Comparison of ENCODE assay signal across 8 cellular contexts in the genomic region with DNA sequence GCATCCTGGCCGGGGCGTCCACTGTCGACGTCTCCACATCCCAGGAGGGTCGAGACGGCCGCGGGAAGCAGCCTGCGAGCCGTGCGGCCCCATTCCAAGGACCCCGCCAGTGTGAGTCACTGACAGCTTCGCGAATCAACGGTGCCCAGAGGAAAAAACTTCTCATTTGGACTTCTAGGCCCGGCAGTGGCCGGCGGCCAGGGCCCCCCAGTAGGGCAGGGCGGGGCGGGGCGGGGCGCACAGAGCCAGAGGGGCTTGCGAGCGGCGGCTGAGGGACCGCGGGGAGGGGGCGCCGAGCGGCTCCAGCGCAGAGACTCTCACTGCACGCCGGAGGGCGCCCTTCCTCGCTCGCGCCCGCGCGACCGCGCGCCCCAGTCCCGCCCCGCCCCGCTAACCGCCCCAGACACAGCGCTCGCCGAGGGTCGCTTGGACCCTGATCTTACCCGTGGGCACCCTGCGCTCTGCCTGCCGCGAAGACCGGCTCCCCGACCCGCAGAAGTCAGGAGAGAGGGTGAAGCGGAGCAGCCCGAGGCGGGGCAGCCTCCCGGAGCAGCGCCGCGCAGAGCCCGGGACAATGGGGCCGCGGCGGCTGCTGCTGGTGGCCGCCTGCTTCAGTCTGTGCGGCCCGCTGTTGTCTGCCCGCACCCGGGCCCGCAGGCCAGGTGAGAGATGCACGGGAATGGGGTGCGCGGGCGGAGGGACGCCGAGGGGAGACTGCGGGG. TPM values are rescaled to one million over a fixed set of nuclear protein-coding genes. Genes with fewer than 3 reads are reported as not detected.
A peak's percentile ranks its signal among the peaks of the same experiment; 100 is the strongest.
DNase-seq lines count a peak whose midpoint lies in the region; ATAC-seq, FAIRE-seq and TF ChIP-seq lines count a peak whose summit lies in the region.

A gene (plus strand): TSS at position 393 of the 722 bp plus-strand sequence. CDS start 182 bp downstream, at position 575.

- no peak for TF ChIP-seq POLR2A in right lobe of liver (IDR thresholded peaks at IDR 0.05)

- peak; percentile 77 to 89 (median 88) for ATAC-seq in right lobe of liver

- 0% methylated on average over 5 of the region's 82 CpGs for WGBS in right lobe of liver (ENCODE audit: insufficient coverage, low coverage, low lambda C conversion rate, missing lambda C conversion rate)

- TF ChIP-seq CTCF in dorsolateral prefrontal cortex (IDR thresholded peaks at IDR 0.05 in 54 of 56, conservative IDR thresholded peaks at IDR 0.05 in 2 of 56; ENCODE audit: low read depth in 1 of 56, partially characterized antibody in 56 of 56) (peak in 39 of 56 donors; percentile 13 to 55 (median 29)), right lobe of liver (IDR thresholded peaks at IDR 0.05) (peak; percentile 27 to 54 (median 50))

- H3K4me1 ChIP-seq in right lobe of liver = peaks cover 0 to 7% (median 0%) of the 10 kb centered on the region in 4 donors

- H3K27me3 ChIP-seq in MG63 (no peaks in the 10 kb centered on the region), dorsolateral prefrontal cortex (peaks cover 0 to 62% (median 25%) of the 10 kb centered on the region in 45 donors), right lobe of liver (no peaks in the 10 kb centered on the region)

- H3K27ac ChIP-seq in dorsolateral prefrontal cortex (no peak within 1 kb of the TSS), right lobe of liver (peak within 1 kb of the TSS; percentile 47 to 79 (median 56))

- peak; percentile 47 for FAIRE-seq in G401.6 (lab: Jason Lieb, UNC)

- no peaks in the 10 kb centered on the region for H3K9me3 ChIP-seq in MG63
- no peaks in the 10 kb centered on the region for H3K9me3 ChIP-seq in right lobe of liver

- H3K4me3 ChIP-seq in MG63 (peak within 1 kb of the TSS; percentile 81), dorsolateral prefrontal cortex (peak within 1 kb of the TSS; percentile 30 to 79 (median 64)), right lobe of liver (peak within 1 kb of the TSS; percentile 59 to 62 (median 60))

- intact Hi-C loops in dorsolateral prefrontal cortex (cut with DNase I) = no loop called here
- intact Hi-C loops in right lobe of liver (cut with DNase I) = loop anchor here in 1 of 2 donors (10.0 kb wide), 1 partner anchor 49 kb away; no protein-coding TSS in a partner anchor

- DNase-seq in H4 (ENCODE audit: low spot score) (peak; percentile 29), MG63 (peak; percentile 65), dorsolateral prefrontal cortex (no peak), right lobe of liver (peak; percentile 59 to 73 (median 63)), pons (ENCODE audit: low spot score) (no peak)
- DNase-seq in activated CD4-positive, alpha-beta T cell treated with anti-CD3 and anti-CD28 coated beads for 24 hours (ENCODE audit: low read depth in 2 of 2) = peak; percentile 18 to 21
- DNase-seq in stimulated activated CD8-positive, alpha-beta memory T cell treated with anti-CD3 and anti-CD28 coated beads, Interleukin-12 subunit alpha, Interleukin-12 subunit beta, amount 100 ng/mL, for 1 hour (ENCODE audit: low read depth) = peak; percentile 33

- H3K36me3 ChIP-seq in MG63 (no peaks in the 10 kb centered on the region), right lobe of liver (no peaks in the 10 kb centered on the region)

RNA-seq across cellular contexts. Expression of the gene that starts here (rescaled TPM):
- 34.1 and 44.8 TPM in 2 replicates for total RNA-seq in H4 (2014; rRNA removed; shearing (Covaris generic))
- total RNA-seq in MG63 (2014; rRNA removed; shearing (Covaris generic); ENCODE audit: low replicate concordance) = 12.5 and 13.4 TPM in 2 replicates
- total RNA-seq in dorsolateral prefrontal cortex = 1 to 10 TPM in 119 of 120 experiments, under 1 TPM in 1; 0.91 to 5.7 (median 2.2) TPM
- 10 to 100 TPM in 5 of 6 experiments, 1 to 10 TPM in 1; 3.5 to 18.4 (median 11.4) TPM for total RNA-seq in right lobe of liver

Comparison
In these comparisons a context has a peak if more than half of its experiments do, and no peak if none do; other contexts are left out.
1. DNase-seq: peak in H4 (single experiment), MG63 (single experiment), activated CD4-positive, alpha-beta T cell treated with anti-CD3 and anti-CD28 coated beads for 24 hours (2 of 2), right lobe of liver (3 of 3) and stimulated activated CD8-positive, alpha-beta memory T cell treated with anti-CD3 and anti-CD28 coated beads, Interleukin-12 subunit alpha, Interleukin-12 subunit beta, amount 100 ng/mL, for 1 hour (single experiment); none in dorsolateral prefrontal cortex (0 of 10) and pons (single experiment).
2. H3K27ac ChIP-seq: peak in right lobe of liver (3 of 3); none in dorsolateral prefrontal cortex (0 of 59).
3. Peak in every context shown above with its lines, with median percentiles within 50 percentile points of each other: H3K4me3 ChIP-seq.